9 cellular contexts compared by ENCODE assay signal in the genomic region with DNA sequence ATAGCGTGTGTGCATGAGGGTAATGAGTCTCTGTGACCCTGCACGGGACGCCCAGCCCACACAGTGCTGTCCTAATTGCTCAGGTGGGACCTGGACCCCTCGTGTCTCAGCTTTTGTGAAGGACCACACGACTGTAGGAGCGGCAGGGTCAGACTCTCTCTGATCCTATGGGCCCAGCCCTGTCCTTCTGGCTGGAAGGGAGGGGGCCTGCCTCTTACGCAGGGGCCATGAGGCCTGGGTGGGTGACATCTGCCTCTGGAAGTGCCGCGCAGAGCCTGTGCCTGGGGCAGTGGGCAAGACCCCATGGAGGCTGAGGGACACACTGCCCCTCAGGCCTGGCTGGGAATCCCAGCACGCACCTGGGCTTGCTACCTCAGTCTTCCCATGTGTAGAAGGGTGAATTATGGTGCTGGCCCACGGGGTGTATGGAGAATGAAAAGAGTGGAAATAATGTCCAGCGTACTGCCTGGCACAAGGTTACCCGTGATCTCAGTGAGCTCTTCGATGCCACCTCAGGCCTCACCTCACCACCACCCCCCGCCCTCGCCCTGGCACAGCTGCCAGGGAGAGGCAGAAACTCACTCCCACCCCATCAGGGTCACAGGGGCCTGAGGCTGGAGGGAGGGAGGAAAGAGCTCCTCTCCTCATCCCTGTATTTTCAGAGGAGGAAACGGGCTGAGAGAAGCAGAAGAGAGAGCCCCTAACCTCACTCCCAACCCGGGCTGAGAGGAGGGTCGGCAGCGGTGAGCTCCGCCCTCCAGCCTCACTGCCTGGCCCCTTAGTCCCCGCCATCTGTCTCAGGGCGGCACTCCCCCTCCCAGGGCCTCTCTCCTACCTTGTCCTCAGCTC. TPM values are rescaled to one million over a fixed set of nuclear protein-coding genes. Genes with fewer than 3 reads are reported as not detected.
DNase-seq lines count a peak whose midpoint lies in the region; ATAC-seq and TF ChIP-seq lines count a peak whose summit lies in the region.
"Had no signal": no experiment of that assay in that cellular context is flagged by ENCODE, and none has a peak within 500 bp of the region (broad histone marks: within the 10 kb centered on the region; RNA-seq: fewer than 3 reads in every experiment).

No MANE protein-coding gene starts in this region.

- H3K9me2 ChIP-seq in SK-N-SH, result no peaks in the 10 kb centered on the region

- H2AFZ ChIP-seq in SK-N-SH (ENCODE audit: low read depth), result no peak overlapping the region

- H3K27ac ChIP-seq in SK-N-SH (ENCODE audit: low read depth in 2 of 2, low read length in 1 of 2) (peak overlapping the region in 1 of 2 experiments; percentile 68; a peak in 1 of 4 replicates), suprapubic skin (no peak overlapping the region)

- no peak for DNase-seq in activated CD4-positive, alpha-beta T cell treated with anti-CD3 and anti-CD28 coated beads for 36 hours
- DNase-seq in activated CD4-positive, alpha-beta T cell treated with anti-CD3 and anti-CD28 coated beads for 4 hours, result no peak
- DNase-seq in SK-N-SH (peak; percentile 84), suprapubic skin (ENCODE audit: low spot score in 2 of 2) (no peak)

- H3K4me1 Mint-ChIP-seq in activated CD4-positive, alpha-beta T cell treated with anti-CD3 and anti-CD28 coated beads for 36 hours, result peaks cover 4% of the 10 kb centered on the region

- H4K20me1 ChIP-seq in SK-N-SH (ENCODE audit: insufficient read depth), result no peaks in the 10 kb centered on the region

- H3K36me3 ChIP-seq in SK-N-SH (replicated peaks in 1 of 2; ENCODE audit: control insufficient read depth in 1 of 2, insufficient read depth in 2 of 2, low read length in 1 of 2) (peaks cover 0 to 3% of the 10 kb centered on the region in 2 experiments), iPS-15b (ENCODE audit: control insufficient read depth, insufficient read depth, low read length) (peaks cover 18% of the 10 kb centered on the region), suprapubic skin (no peaks in the 10 kb centered on the region)

- peaks cover 1% of the 10 kb centered on the region for H3K36me3 Mint-ChIP-seq in activated CD4-positive, alpha-beta T cell treated with anti-CD3 and anti-CD28 coated beads for 36 hours (ENCODE audit: low read depth)

- H3K9ac ChIP-seq in SK-N-SH, result no peak overlapping the region
- H3K9ac ChIP-seq in iPS-15b (ENCODE audit: low read depth, low read length), result no peak overlapping the region

- no peak for TF ChIP-seq POLR2A in suprapubic skin (IDR thresholded peaks at IDR 0.05)

- peak overlapping the region; percentile 85 for H3K4me2 ChIP-seq in SK-N-SH

- H3K4me1 ChIP-seq in SK-N-SH (ENCODE audit: control insufficient read depth in 1 of 2, insufficient read depth in 2 of 2, low read depth in 1 of 2, low read length in 1 of 2) (peaks cover 12 to 17% of the 10 kb centered on the region in 2 experiments; a peak in 3 of 4 replicates), iPS-15b (ENCODE audit: control insufficient read depth, insufficient read depth, low read length) (no peaks in the 10 kb centered on the region), suprapubic skin (peaks cover 33% of the 10 kb centered on the region)

- H3K4me3 Mint-ChIP-seq in activated CD4-positive, alpha-beta T cell treated with anti-CD3 and anti-CD28 coated beads for 36 hours, result no peak overlapping the region

- no peak for TF ChIP-seq CTCF in SK-N-SH (IDR thresholded peaks at IDR 0.05)
- TF ChIP-seq CTCF in suprapubic skin (IDR thresholded peaks at IDR 0.05), result no peak

- WGBS in SK-N-SH (ENCODE audit: low lambda C conversion rate), result 50% methylated on average over 15 of the region's 23 CpGs
- 34% methylated on average over 17 of the region's 23 CpGs for WGBS in suprapubic skin

- H3K79me2 ChIP-seq in SK-N-SH (ENCODE audit: insufficient read depth), result no peaks in the 10 kb centered on the region

- CTCF ChIA-PET in activated CD4-positive, alpha-beta T cell treated with anti-CD3 and anti-CD28 coated beads for 36 hours (lab: Charles Lee), result no interaction called here
- CTCF ChIA-PET in SK-N-SH (lab: Yijun Ruan, JAX), result interaction anchor here (0.7 to 3.3 kb wide), 6 partner anchors 14 to 128 kb away, joined by 3 to 15 read pairs (median 3); a partner anchor contains a TSS

- H3K27me3 ChIP-seq in SK-N-SH (ENCODE audit: insufficient read depth) (no peaks in the 10 kb centered on the region), iPS-15b (ENCODE audit: control insufficient read depth, insufficient read depth, low read length) (no peaks in the 10 kb centered on the region), suprapubic skin (peaks cover 7% of the 10 kb centered on the region)

- peaks cover 8% of the 10 kb centered on the region for H3K27me3 Mint-ChIP-seq in activated CD4-positive, alpha-beta T cell treated with anti-CD3 and anti-CD28 coated beads for 36 hours

- no peaks in the 10 kb centered on the region for H3K9me3 Mint-ChIP-seq in activated CD4-positive, alpha-beta T cell treated with anti-CD3 and anti-CD28 coated beads for 36 hours (ENCODE audit: low read depth)

- no peak overlapping the region for H3K27ac Mint-ChIP-seq in activated CD4-positive, alpha-beta T cell treated with anti-CD3 and anti-CD28 coated beads for 36 hours

- H3K4me3 ChIP-seq in SK-N-SH (ENCODE audit: low read depth in 2 of 2, low read length in 1 of 2), result peak overlapping the region; percentile 48 to 55; a peak in 3 of 4 replicates
- H3K4me3 ChIP-seq in iPS-15b (ENCODE audit: low read depth, low read length), result peak overlapping the region; percentile 74
- H3K4me3 ChIP-seq in suprapubic skin, result peak overlapping the region; percentile 50

- H3K9me3 ChIP-seq in SK-N-SH (no peaks in the 10 kb centered on the region), iPS-15b (ENCODE audit: control insufficient read depth, insufficient read depth, low read length) (no peaks in the 10 kb centered on the region), suprapubic skin (no peaks in the 10 kb centered on the region)

- POLR2A ChIA-PET in activated CD4-positive, alpha-beta T cell treated with anti-CD3 and anti-CD28 coated beads for 36 hours (lab: Charles Lee), result no interaction called here
- POLR2A ChIA-PET in SK-N-SH (lab: Yijun Ruan, JAX), result interaction anchor here (0.7 to 1.6 kb wide), 5 partner anchors 13 to 123 kb away, joined by 4 to 6 read pairs (median 5); a partner anchor contains a TSS

- no peak for TF ChIP-seq RAD21 in SK-N-SH (IDR thresholded peaks at IDR 0.05; ENCODE audit: low read length)

- ATAC-seq in activated CD4-positive, alpha-beta T cell treated with anti-CD3 and anti-CD28 coated beads for 36 hours, result peak; percentile 36
- ATAC-seq in GM19035 (IDR thresholded peaks at IDR 0.05; ENCODE audit: unreplicated experiment) (no peak), GM21786 (IDR thresholded peaks at IDR 0.05; ENCODE audit: unreplicated experiment) (no peak), GM21723 (IDR thresholded peaks at IDR 0.05; ENCODE audit: unreplicated experiment) (no peak)

- H3F3A ChIP-seq in SK-N-SH (replicated peaks; ENCODE audit: insufficient read depth), result peaks cover 5% of the 10 kb centered on the region

- intact Hi-C loops in activated CD4-positive, alpha-beta T cell treated with anti-CD3 and anti-CD28 coated beads for 36 hours (cut with DNase I, micrococcal nuclease), result no loop called here

- TF ChIP-seq EP300 in SK-N-SH (IDR thresholded peaks at IDR 0.05; ENCODE audit: borderline replicate concordance in 1 of 2, low read depth in 1 of 2, low read length in 1 of 2) (no peak), suprapubic skin (IDR thresholded peaks at IDR 0.05) (no peak)

TF ChIP-seq in SK-N-SH, 30 proteins besides CTCF, POLR2A, EP300 and RAD21 (continues in another document):
- no peak for TF ChIP-seq TAF1 (IDR thresholded peaks at IDR 0.05; ENCODE audit: borderline replicate concordance, low read depth, low read length)
- no peak for TF ChIP-seq SIN3A (IDR thresholded peaks at IDR 0.05; ENCODE audit: borderline replicate concordance, low read depth, low read length)
- no peak for TF ChIP-seq GABPA (IDR thresholded peaks at IDR 0.05; ENCODE audit: low read depth)
- TF ChIP-seq SMC3 (IDR thresholded peaks at IDR 0.05; ENCODE audit: low read depth, low read length), result no peak
- TF ChIP-seq, protein P1, sequence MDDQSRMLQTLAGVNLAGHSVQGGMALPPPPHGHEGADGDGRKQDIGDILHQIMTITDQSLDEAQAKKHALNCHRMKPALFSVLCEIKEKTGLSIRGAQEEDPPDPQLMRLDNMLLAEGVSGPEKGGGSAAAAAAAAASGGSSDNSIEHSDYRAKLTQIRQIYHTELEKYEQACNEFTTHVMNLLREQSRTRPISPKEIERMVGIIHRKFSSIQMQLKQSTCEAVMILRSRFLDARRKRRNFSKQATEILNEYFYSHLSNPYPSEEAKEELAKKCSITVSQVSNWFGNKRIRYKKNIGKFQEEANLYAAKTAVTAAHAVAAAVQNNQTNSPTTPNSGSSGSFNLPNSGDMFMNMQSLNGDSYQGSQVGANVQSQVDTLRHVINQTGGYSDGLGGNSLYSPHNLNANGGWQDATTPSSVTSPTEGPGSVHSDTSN (IDR thresholded peaks at IDR 0.05), result no peak
- no peak for TF ChIP-seq RFX5 (IDR thresholded peaks at IDR 0.05; ENCODE audit: low read length)
- TF ChIP-seq TEAD4 (IDR thresholded peaks at IDR 0.05; ENCODE audit: borderline replicate concordance, insufficient read depth), result no peak
- TF ChIP-seq TCF12 (IDR thresholded peaks at IDR 0.05), result no peak
- no peak for TF ChIP-seq YY1 (IDR thresholded peaks at IDR 0.05; ENCODE audit: low read depth)
- no peak for TF ChIP-seq FOXM1 (IDR thresholded peaks at IDR 0.05; ENCODE audit: low read depth)
- TF ChIP-seq RCOR1 (IDR thresholded peaks at IDR 0.05; ENCODE audit: low read length), result no peak
- TF ChIP-seq EZH2phosphoT487 (IDR thresholded peaks at IDR 0.05; ENCODE audit: borderline replicate concordance, low read depth), result no peak

RNA-seq across cellular contexts. Expression of a gene that starts 27.1 kb away (rescaled TPM):
- 1 to 10 TPM; 1.2 to 1.5 TPM for total RNA-seq in activated CD4-positive, alpha-beta T cell treated with anti-CD3 and anti-CD28 coated beads for 36 hours
- polyA plus RNA-seq in SK-N-SH (2012; rRNA removed), result 23.5 and 27.9 TPM in 2 replicates
- polyA plus RNA-seq in SK-N-SH (2012; cell fraction: cytosol; rRNA removed), result 13.3 and 20.7 TPM in 2 replicates
- polyA plus RNA-seq in SK-N-SH (2012; cell fraction: nucleus; rRNA removed), result 15.3 and 19.4 TPM in 2 replicates
- total RNA-seq in suprapubic skin, result 1 to 10 TPM; 1.2 to 7.5 (median 4.5) TPM

RNA-seq across cellular contexts. Expression of a gene that starts 30.8 kb away (rescaled TPM):
- total RNA-seq in activated CD4-positive, alpha-beta T cell treated with anti-CD3 and anti-CD28 coated beads for 36 hours, result not detected
- not detected in 2 replicates for polyA plus RNA-seq in SK-N-SH (2012; rRNA removed)
- polyA plus RNA-seq in SK-N-SH (2012; cell fraction: cytosol; rRNA removed), result not detected in 2 replicates
- polyA plus RNA-seq in SK-N-SH (2012; cell fraction: nucleus; rRNA removed), result not detected in 2 replicates
- not detected for total RNA-seq in suprapubic skin
- total RNA-seq: frontal cortex had no signal
